In genomic region chr1:226643167-226643566, GRCh38 we compare ENCODE assay signal across 8 cellular contexts.
DNase-seq lines count a peak whose midpoint lies in the region; ATAC-seq and TF ChIP-seq lines count a peak whose summit lies in the region.

No MANE protein-coding gene starts in this region.

- H3K4me1 ChIP-seq in GM23338 (ENCODE audit: insufficient read depth), result no peaks in the 10 kb centered on the region; the same call in 1 of the 2 replicates

- no peak overlapping the region for H2AFZ ChIP-seq in GM23338

- H3K36me3 Mint-ChIP-seq in GM23338 (ENCODE audit: low read depth), result no peaks in the 10 kb centered on the region; the same call in 2 of the 3 replicates
- H3K36me3 Mint-ChIP-seq in activated CD8-positive, alpha-beta memory T cell treated with anti-CD3 and anti-CD28 coated beads, Interleukin-2, amount 10 ng/mL, durations not matched to agents 7 days and 5 days, result peaks cover 16% of the 10 kb centered on the region

- H3K27me3 ChIP-seq in GM23338 (ENCODE audit: insufficient read depth), result no peaks in the 10 kb centered on the region

- no peak overlapping the region; the same call in 1 of the 2 replicates for H3K27ac Mint-ChIP-seq in GM23338
- H3K27ac Mint-ChIP-seq in activated CD8-positive, alpha-beta memory T cell treated with anti-CD3 and anti-CD28 coated beads, Interleukin-2, amount 10 ng/mL, durations not matched to agents 7 days and 5 days, result peak overlapping the region; percentile 82

- DNase-seq in ELR (ENCODE audit: low read depth) (peak; percentile 69), GM23338 (ENCODE audit: low spot score) (no peak), M059J (ENCODE audit: low read depth) (peak; percentile 81), left ventricle myocardium superior (peak; percentile 38), SW 1271 (lab: John Stamatoyannopoulos, UW) (no peak)
- peak; percentile 71 for DNase-seq in activated CD8-positive, alpha-beta memory T cell treated with anti-CD3 and anti-CD28 coated beads, Interleukin-2, amount 10 ng/mL, durations not matched to agents 7 days and 5 days
- peak; percentile 73 to 77 for DNase-seq in stimulated activated CD4-positive, alpha-beta T cell treated with anti-CD3 and anti-CD28 coated beads, Interleukin-2, amount 100 ng/mL, for 24 hours

- H3F3A ChIP-seq in GM23338 (replicated peaks; ENCODE audit: low read depth), result no peaks in the 10 kb centered on the region

- peaks cover 22% of the 10 kb centered on the region for H3K4me1 Mint-ChIP-seq in GM23338
- peaks cover 39% of the 10 kb centered on the region for H3K4me1 Mint-ChIP-seq in activated CD8-positive, alpha-beta memory T cell treated with anti-CD3 and anti-CD28 coated beads, Interleukin-2, amount 10 ng/mL, durations not matched to agents 7 days and 5 days

- CTCF ChIA-PET in activated CD8-positive, alpha-beta memory T cell treated with anti-CD3 and anti-CD28 coated beads, Interleukin-2, amount 10 ng/mL, durations not matched to agents 7 days and 5 days (lab: Charles Lee), result interaction anchor here (1.1 to 3.7 kb wide), 6 partner anchors 10 to 185 kb away, joined by 3 to 16 read pairs (median 6); partner anchors contain the start of gene ITPKB

- no peaks in the 10 kb centered on the region for H3K79me2 ChIP-seq in GM23338 (replicated peaks; ENCODE audit: insufficient read depth)

- no peaks in the 10 kb centered on the region; the same call in 2 of the 3 replicates for H3K9me3 Mint-ChIP-seq in GM23338
- H3K9me3 Mint-ChIP-seq in activated CD8-positive, alpha-beta memory T cell treated with anti-CD3 and anti-CD28 coated beads, Interleukin-2, amount 10 ng/mL, durations not matched to agents 7 days and 5 days (ENCODE audit: low read depth), result no peaks in the 10 kb centered on the region

- H4K20me1 ChIP-seq in GM23338 (replicated peaks; ENCODE audit: insufficient read depth), result no peaks in the 10 kb centered on the region

- H3K4me2 ChIP-seq in GM23338, result no peak overlapping the region

- no peak overlapping the region for H3K4me3 ChIP-seq in GM23338

- H3K4me3 Mint-ChIP-seq in GM23338, result no peak overlapping the region
- H3K4me3 Mint-ChIP-seq in activated CD8-positive, alpha-beta memory T cell treated with anti-CD3 and anti-CD28 coated beads, Interleukin-2, amount 10 ng/mL, durations not matched to agents 7 days and 5 days, result no peak overlapping the region

- no peaks in the 10 kb centered on the region for H3K9me2 ChIP-seq in GM23338 (ENCODE audit: insufficient read depth)

- H3K27me3 Mint-ChIP-seq in GM23338 (ENCODE audit: insufficient read depth, low read depth, poor library complexity), result peaks cover 16% of the 10 kb centered on the region
- H3K27me3 Mint-ChIP-seq in activated CD8-positive, alpha-beta memory T cell treated with anti-CD3 and anti-CD28 coated beads, Interleukin-2, amount 10 ng/mL, durations not matched to agents 7 days and 5 days, result no peaks in the 10 kb centered on the region

- no peaks in the 10 kb centered on the region for H3K36me3 ChIP-seq in GM23338 (ENCODE audit: insufficient read depth)

- TF ChIP-seq CTCF in GM23338 (conservative IDR thresholded peaks at IDR 0.05; ENCODE audit: low read depth in 2 of 2), result no peak

- ATAC-seq in GM23338 (peak; percentile 69), left ventricle myocardium superior (peak; percentile 25), HG03097 (IDR thresholded peaks at IDR 0.05; ENCODE audit: low FRiP score, unreplicated experiment) (no peak)
- ATAC-seq in activated CD8-positive, alpha-beta memory T cell treated with anti-CD3 and anti-CD28 coated beads, Interleukin-2, amount 10 ng/mL, durations not matched to agents 7 days and 5 days, result peak; percentile 75

- intact Hi-C loops in left ventricle myocardium superior (cut with micrococcal nuclease), result no loop called here

- no peak overlapping the region for H3K27ac ChIP-seq in GM23338 (ENCODE audit: low read depth)

TF ChIP-seq in GM23338, 12 proteins besides CTCF, POLR2A, EP300 and RAD21 (continues in another document):
- TF ChIP-seq JUNB (IDR thresholded peaks at IDR 0.05; ENCODE audit: unreplicated experiment) (no peak), EZH2phosphoT487 (IDR thresholded peaks at IDR 0.05; ENCODE audit: unreplicated experiment) (no peak), REST (IDR thresholded peaks at IDR 0.05; ENCODE audit: unreplicated experiment) (no peak), CREB1 (CRISPR knock-in tag; IDR thresholded peaks at IDR 0.05; ENCODE audit: low read depth) (no peak), EZH2 (IDR thresholded peaks at IDR 0.05; ENCODE audit: low read depth, unreplicated experiment) (no peak), ZNF462 (CRISPR knock-in tag; IDR thresholded peaks at IDR 0.05) (no peak)

Comparison
In these comparisons a context has a peak if more than half of its experiments do, and no peak if none do; other contexts are left out.
1. DNase-seq: peak in ELR (single experiment), M059J (single experiment), activated CD8-positive, alpha-beta memory T cell treated with anti-CD3 and anti-CD28 coated beads, Interleukin-2, amount 10 ng/mL, durations not matched to agents 7 days and 5 days (single experiment), left ventricle myocardium superior (single experiment) and stimulated activated CD4-positive, alpha-beta T cell treated with anti-CD3 and anti-CD28 coated beads, Interleukin-2, amount 100 ng/mL, for 24 hours (2 of 2); none in GM23338 (single experiment) and SW 1271 (0 of 2).